8 cellular contexts compared by ENCODE assay signal in the genomic region with DNA sequence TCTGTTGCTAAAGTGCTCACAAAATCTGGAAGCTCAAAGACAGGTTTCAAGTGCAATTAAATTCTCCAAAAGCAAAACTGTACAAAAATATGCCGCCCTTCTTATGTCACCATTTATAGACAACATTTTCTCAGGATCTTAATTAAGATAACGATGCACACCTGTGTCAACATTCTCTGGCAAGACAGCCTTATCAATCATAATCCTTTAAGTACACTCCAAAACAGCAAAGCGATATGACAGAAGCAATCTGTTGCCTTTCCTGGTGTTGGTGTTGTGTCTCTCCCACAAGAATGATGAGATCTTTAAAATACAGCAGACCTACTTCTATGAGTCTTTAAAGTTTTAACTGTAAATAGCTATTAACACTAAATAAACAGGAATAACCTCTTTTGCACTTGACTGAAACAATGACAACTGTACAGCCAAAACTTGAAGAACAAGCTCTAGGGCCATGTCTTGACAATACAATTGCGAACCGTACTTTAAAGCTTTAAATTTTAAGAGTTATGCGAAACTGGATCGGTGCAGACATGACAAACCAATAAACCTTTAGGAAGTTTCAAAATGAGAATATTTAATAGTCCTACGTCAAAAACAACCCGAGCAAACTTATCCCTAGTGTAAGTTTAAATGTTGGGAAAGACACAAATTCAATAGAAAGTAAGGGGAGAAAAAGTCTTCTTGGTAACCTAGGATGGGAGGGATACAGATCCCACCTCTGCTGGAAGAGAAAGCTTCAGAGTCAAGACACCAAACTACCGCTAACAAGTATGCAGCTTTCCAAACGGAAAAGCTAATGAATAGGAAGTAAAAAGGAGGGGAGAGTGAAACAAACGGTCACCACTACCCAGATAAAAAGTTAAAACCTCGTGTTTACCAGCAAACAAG.
A peak's percentile ranks its signal among the peaks of the same experiment; 100 is the strongest.
DNase-seq lines count a peak whose midpoint lies in the region; ATAC-seq and TF ChIP-seq lines count a peak whose summit lies in the region.

No MANE protein-coding gene starts in this region.

- H3K36me3 Mint-ChIP-seq in stimulated activated naive CD8-positive, alpha-beta T cell treated with anti-CD3 and anti-CD28 coated beads, Interleukin-15, Interleukin-2, amounts not matched to agents 100 ng/mL and 50 ng/mL, for 24 hours (ENCODE audit: low read depth), result peaks cover 10% of the 10 kb centered on the region

- peaks cover 69% of the 10 kb centered on the region for H3K27me3 Mint-ChIP-seq in stimulated activated naive CD8-positive, alpha-beta T cell treated with anti-CD3 and anti-CD28 coated beads, Interleukin-15, Interleukin-2, amounts not matched to agents 100 ng/mL and 50 ng/mL, for 24 hours

- no peak for ATAC-seq in stimulated activated naive CD8-positive, alpha-beta T cell treated with anti-CD3 and anti-CD28 coated beads, Interleukin-15, Interleukin-2, amounts not matched to agents 100 U/mL and 50 U/mL, for 24 hours
- ATAC-seq in SK-N-SH treated with all-trans-retinoic acid at 6 μM for 48 hours, result no peak
- no peak for ATAC-seq in HG03342 (IDR thresholded peaks at IDR 0.05; ENCODE audit: unreplicated experiment)
- no peak for ATAC-seq in GM19467 (IDR thresholded peaks at IDR 0.05; ENCODE audit: unreplicated experiment)

- no peak for DNase-seq in stimulated activated naive CD8-positive, alpha-beta T cell treated with anti-CD3 and anti-CD28 coated beads, Interleukin-15, Interleukin-2, amounts not matched to agents 100 U/mL and 50 U/mL, for 24 hours
- no peak for DNase-seq in stimulated activated CD4-positive, alpha-beta T cell treated with anti-CD3 and anti-CD28 coated beads, Interleukin-12 subunit alpha, Interleukin-12 subunit beta, amount 100 ng/mL, for 4 hours
- DNase-seq in SW 1271 (lab: John Stamatoyannopoulos, UW), result no peak

- H3K9me3 Mint-ChIP-seq in stimulated activated naive CD8-positive, alpha-beta T cell treated with anti-CD3 and anti-CD28 coated beads, Interleukin-15, Interleukin-2, amounts not matched to agents 100 ng/mL and 50 ng/mL, for 24 hours, result peaks cover 6% of the 10 kb centered on the region

- no peaks in the 10 kb centered on the region for H3K9me3 ChIP-seq in iPS-18c (ENCODE audit: control insufficient read depth, insufficient read depth, low read length)

- H3K4me1 Mint-ChIP-seq in stimulated activated naive CD8-positive, alpha-beta T cell treated with anti-CD3 and anti-CD28 coated beads, Interleukin-15, Interleukin-2, amounts not matched to agents 100 ng/mL and 50 ng/mL, for 24 hours (ENCODE audit: low read depth), result peaks cover 31% of the 10 kb centered on the region

- H3K4me3 ChIP-seq in iPS-18c (ENCODE audit: insufficient read depth, low read depth, low read length), result peak overlapping the region; percentile 48

- peak overlapping the region; percentile 81 for H3K4me3 Mint-ChIP-seq in stimulated activated naive CD8-positive, alpha-beta T cell treated with anti-CD3 and anti-CD28 coated beads, Interleukin-15, Interleukin-2, amounts not matched to agents 100 ng/mL and 50 ng/mL, for 24 hours

- peak overlapping the region; percentile 26 for H3K27ac Mint-ChIP-seq in stimulated activated naive CD8-positive, alpha-beta T cell treated with anti-CD3 and anti-CD28 coated beads, Interleukin-15, Interleukin-2, amounts not matched to agents 100 ng/mL and 50 ng/mL, for 24 hours

TF ChIP-seq in SK-N-SH treated with all-trans-retinoic acid at 6 μM for 48 hours, 23 proteins besides CTCF, POLR2A, EP300 and RAD21:
- TF ChIP-seq ZNF8 (CRISPR knock-in tag; IDR thresholded peaks at IDR 0.05) (no peak), TOX (CRISPR knock-in tag; IDR thresholded peaks at IDR 0.05; ENCODE audit: borderline replicate concordance) (no peak), ZC3H10 (CRISPR knock-in tag; IDR thresholded peaks at IDR 0.05) (no peak), ZNF565 (CRISPR knock-in tag; conservative IDR thresholded peaks at IDR 0.05; ENCODE audit: low read depth) (no peak), TCF4 (CRISPR knock-in tag; IDR thresholded peaks at IDR 0.05; ENCODE audit: borderline replicate concordance) (peak; percentile 50; the same call in 1 of the 2 replicates), ISL1 (CRISPR knock-in tag; IDR thresholded peaks at IDR 0.05) (no peak)
